ENCODE assay signal across 8 cellular contexts in the genomic region with DNA sequence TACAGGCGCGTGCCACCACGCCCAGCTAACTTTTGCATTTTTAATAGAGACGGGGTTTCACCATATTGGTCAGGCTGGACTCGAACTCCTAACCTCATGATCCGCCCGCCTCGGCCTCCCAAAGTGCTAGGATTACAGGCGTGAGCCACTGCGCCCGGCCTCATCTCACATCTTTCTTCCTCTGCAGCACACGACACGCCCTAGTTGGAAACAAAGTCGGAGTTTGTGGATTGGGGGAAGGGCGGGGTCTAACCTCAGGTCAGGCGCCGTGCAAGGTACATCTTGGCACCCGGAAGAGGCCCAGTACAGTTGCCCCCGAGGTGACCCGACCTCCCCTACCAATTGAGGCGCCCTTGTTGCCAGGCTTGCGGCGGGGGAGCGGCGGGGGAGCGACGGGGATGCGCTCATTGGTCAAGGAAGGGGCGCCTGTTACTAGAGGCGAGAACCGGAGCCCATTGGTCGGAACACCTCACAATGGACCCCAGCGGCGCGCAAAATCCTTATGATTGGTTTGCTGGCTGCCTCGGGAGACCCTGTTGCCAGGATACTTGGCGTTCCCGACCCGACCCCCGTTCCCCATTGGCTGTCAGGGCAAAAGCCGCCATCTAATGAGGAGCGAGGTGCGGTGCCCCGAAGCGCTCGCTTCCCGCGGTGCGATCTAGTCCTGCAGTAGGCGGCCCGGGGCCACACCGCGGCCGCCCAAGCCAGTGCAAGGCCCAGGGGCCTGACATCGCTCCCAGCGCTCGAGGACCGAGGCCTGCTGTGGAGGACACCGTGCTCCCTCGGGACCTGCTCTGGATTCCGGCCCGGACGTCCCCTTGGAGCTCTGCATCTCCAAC. TPM values are rescaled to one million over a fixed set of nuclear protein-coding genes. Genes with fewer than 3 reads are reported as not detected.
DNase-seq lines count a peak whose midpoint lies in the region; ATAC-seq and TF ChIP-seq lines count a peak whose summit lies in the region.

A gene with protein sequence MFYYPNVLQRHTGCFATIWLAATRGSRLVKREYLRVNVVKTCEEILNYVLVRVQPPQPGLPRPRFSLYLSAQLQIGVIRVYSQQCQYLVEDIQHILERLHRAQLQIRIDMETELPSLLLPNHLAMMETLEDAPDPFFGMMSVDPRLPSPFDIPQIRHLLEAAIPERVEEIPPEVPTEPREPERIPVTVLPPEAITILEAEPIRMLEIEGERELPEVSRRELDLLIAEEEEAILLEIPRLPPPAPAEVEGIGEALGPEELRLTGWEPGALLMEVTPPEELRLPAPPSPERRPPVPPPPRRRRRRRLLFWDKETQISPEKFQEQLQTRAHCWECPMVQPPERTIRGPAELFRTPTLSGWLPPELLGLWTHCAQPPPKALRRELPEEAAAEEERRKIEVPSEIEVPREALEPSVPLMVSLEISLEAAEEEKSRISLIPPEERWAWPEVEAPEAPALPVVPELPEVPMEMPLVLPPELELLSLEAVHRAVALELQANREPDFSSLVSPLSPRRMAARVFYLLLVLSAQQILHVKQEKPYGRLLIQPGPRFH (plus strand): TSS at position 659 of the 839 bp plus-strand sequence. CDS start 473 bp downstream, outside the sequence.

- H3K27ac ChIP-seq in neural progenitor cell, result no peak within 1 kb of the TSS
- H3K27ac ChIP-seq in subcutaneous abdominal adipose tissue (ENCODE audit: low read depth, low read length), result no peak within 1 kb of the TSS
- H3K27ac ChIP-seq in osteoblast (ENCODE audit: low read depth, low read length), result no peak within 1 kb of the TSS

- peak within 1 kb of the TSS; percentile 38 for H2AFZ ChIP-seq in neural progenitor cell (replicated peaks)
- H2AFZ ChIP-seq in osteoblast (ENCODE audit: low read length), result no peak within 1 kb of the TSS

- no peaks in the 10 kb centered on the region for H3K27me3 Mint-ChIP-seq in activated T-helper 17 cell treated with anti-CD3 and anti-CD28 coated beads, Interleukin-2, amount 50 U/mL, for 72 hours
- peaks cover 6% of the 10 kb centered on the region for H3K27me3 Mint-ChIP-seq in neural progenitor cell (ENCODE audit: insufficient read depth, low read depth)

- H3K9me3 Mint-ChIP-seq in activated T-helper 17 cell treated with anti-CD3 and anti-CD28 coated beads, Interleukin-2, amount 50 U/mL, for 72 hours, result no peaks in the 10 kb centered on the region
- H3K9me3 Mint-ChIP-seq in neural progenitor cell, result peaks cover 3% of the 10 kb centered on the region

- H3K4me1 Mint-ChIP-seq in activated T-helper 17 cell treated with anti-CD3 and anti-CD28 coated beads, Interleukin-2, amount 50 U/mL, for 72 hours, result peaks cover 10% of the 10 kb centered on the region
- peaks cover 7% of the 10 kb centered on the region for H3K4me1 Mint-ChIP-seq in neural progenitor cell

- no peaks in the 10 kb centered on the region for H3K36me3 ChIP-seq in neural progenitor cell
- H3K36me3 ChIP-seq in subcutaneous abdominal adipose tissue (ENCODE audit: control insufficient read depth in 5 of 5, insufficient read depth in 5 of 5, low read length in 5 of 5), result peaks cover 2 to 58% (median 34%) of the 10 kb centered on the region in 5 donors
- peaks cover 25% of the 10 kb centered on the region for H3K36me3 ChIP-seq in osteoblast (ENCODE audit: insufficient read depth, low read length)

- no peaks in the 10 kb centered on the region for H3K9me3 ChIP-seq in neural progenitor cell (ENCODE audit: low read depth)
- no peaks in the 10 kb centered on the region for H3K9me3 ChIP-seq in subcutaneous abdominal adipose tissue (ENCODE audit: control insufficient read depth in 5 of 5, low read length in 5 of 5)
- H3K9me3 ChIP-seq in osteoblast (ENCODE audit: low read depth, low read length), result no peaks in the 10 kb centered on the region

- DNase-seq in NCI-H526 treated with DMSO at 0.1 percent for 48 hours (lab: John Stamatoyannopoulos, UW) (peak; percentile 97), fibroblast of villous mesenchyme (ENCODE audit: low read depth) (peak; percentile 53), neural progenitor cell (ENCODE audit: low spot score) (peak; percentile 99), osteoblast (ENCODE audit: insufficient read length, low spot score, missing footprints) (no peak)

- H3K9ac ChIP-seq in neural progenitor cell (no peak within 1 kb of the TSS), subcutaneous abdominal adipose tissue (ENCODE audit: low read length in 5 of 5) (no peak within 1 kb of the TSS)

- peaks cover 23% of the 10 kb centered on the region for H3F3A ChIP-seq in neural progenitor cell (ENCODE audit: low read depth)

- H3K36me3 Mint-ChIP-seq in activated T-helper 17 cell treated with anti-CD3 and anti-CD28 coated beads, Interleukin-2, amount 50 U/mL, for 72 hours (ENCODE audit: low read depth), result peaks cover 84% of the 10 kb centered on the region
- peaks cover 2% of the 10 kb centered on the region for H3K36me3 Mint-ChIP-seq in neural progenitor cell

- H3K79me2 ChIP-seq in neural progenitor cell (ENCODE audit: low read depth) (peaks cover 16% of the 10 kb centered on the region), osteoblast (ENCODE audit: insufficient read depth, low read length) (no peaks in the 10 kb centered on the region)

- H3K4me2 ChIP-seq in neural progenitor cell (peak within 1 kb of the TSS; percentile 90), osteoblast (ENCODE audit: insufficient read depth, low read length) (no peak within 1 kb of the TSS)

- peak; percentile 82 for ATAC-seq in GM18498 (IDR thresholded peaks at IDR 0.05; ENCODE audit: unreplicated experiment)
- peak; percentile 69 for ATAC-seq in HG02885 (IDR thresholded peaks at IDR 0.05; ENCODE audit: poor library complexity, unreplicated experiment)
- ATAC-seq in activated T-helper 17 cell treated with anti-CD3 and anti-CD28 coated beads, Interleukin-2, amount 50 U/mL, for 72 hours (replicated peaks), result peak; percentile 70

- peaks cover 8% of the 10 kb centered on the region for H4K20me1 ChIP-seq in neural progenitor cell (ENCODE audit: low read depth)
- H4K20me1 ChIP-seq in osteoblast (ENCODE audit: insufficient read depth, low read length), result no peaks in the 10 kb centered on the region

- H3K4me3 Mint-ChIP-seq in activated T-helper 17 cell treated with anti-CD3 and anti-CD28 coated beads, Interleukin-2, amount 50 U/mL, for 72 hours, result peak within 1 kb of the TSS; percentile 74
- peak within 1 kb of the TSS; percentile 81 for H3K4me3 Mint-ChIP-seq in neural progenitor cell

- peak within 1 kb of the TSS; percentile 86 for H3K27ac Mint-ChIP-seq in activated T-helper 17 cell treated with anti-CD3 and anti-CD28 coated beads, Interleukin-2, amount 50 U/mL, for 72 hours
- peak within 1 kb of the TSS; percentile 50 for H3K27ac Mint-ChIP-seq in neural progenitor cell

- H3K27me3 ChIP-seq in neural progenitor cell, result no peaks in the 10 kb centered on the region
- H3K27me3 ChIP-seq in subcutaneous abdominal adipose tissue (ENCODE audit: control insufficient read depth in 5 of 5, insufficient read depth in 4 of 5, low read length in 5 of 5), result no peaks in the 10 kb centered on the region
- H3K27me3 ChIP-seq in osteoblast (ENCODE audit: insufficient read depth, low read length), result no peaks in the 10 kb centered on the region

- H3K4me3 ChIP-seq in fibroblast of villous mesenchyme (ENCODE audit: low read depth, low read length) (no peak within 1 kb of the TSS), neural progenitor cell (peak within 1 kb of the TSS; percentile 60), subcutaneous abdominal adipose tissue (ENCODE audit: low read depth in 1 of 5, low read length in 5 of 5) (peak within 1 kb of the TSS in 3 of 5 donors; percentile 22 to 50 (median 43)), osteoblast (ENCODE audit: insufficient read depth, low read length) (no peak within 1 kb of the TSS)

- TF ChIP-seq CTCF in fibroblast of villous mesenchyme (IDR thresholded peaks at IDR 0.05; ENCODE audit: insufficient read depth, low read depth, low read length) (no peak), neural progenitor cell (IDR thresholded peaks at IDR 0.05) (no peak), osteoblast (IDR thresholded peaks at IDR 0.05; ENCODE audit: extremely low read depth, low read depth, low read length) (no peak)

- H3K4me1 ChIP-seq in neural progenitor cell (peaks cover 5% of the 10 kb centered on the region), subcutaneous abdominal adipose tissue (ENCODE audit: control insufficient read depth in 5 of 5, insufficient read depth in 5 of 5, low read length in 5 of 5) (peaks cover 0 to 11% (median 5%) of the 10 kb centered on the region in 5 donors), osteoblast (ENCODE audit: insufficient read depth, low read length) (no peaks in the 10 kb centered on the region)

RNA-seq across cellular contexts. Expression of the gene that starts here (rescaled TPM):
- 10 to 100 TPM; 35.7 to 58.8 TPM for total RNA-seq in activated T-helper 17 cell treated with anti-CD3 and anti-CD28 coated beads, Interleukin-2, amount 50 U/mL, for 72 hours
- 4.2 and 4.7 TPM in 2 replicates for total RNA-seq in fibroblast of villous mesenchyme
- total RNA-seq in neural progenitor cell (ENCODE audit: low replicate concordance), result 34.6 and 59.8 TPM in 2 replicates
- 3.3 and 3.5 TPM in 2 replicates for total RNA-seq in osteoblast

Comparison
In these comparisons a context has a peak if more than half of its experiments do, and no peak if none do; other contexts are left out.
1. H3K4me3 ChIP-seq: peak in neural progenitor cell (single experiment) and subcutaneous abdominal adipose tissue (3 of 5); none in fibroblast of villous mesenchyme (single experiment) and osteoblast (single experiment).
2. Peak in every context shown above with its lines, with median percentiles within 50 percentile points of each other: ATAC-seq.